In genomic region chr2:85893428-85894258, GRCh38 we compare ENCODE assay signal across 13 cellular contexts. TPM values are rescaled to one million over a fixed set of nuclear protein-coding genes. Genes with fewer than 3 reads are reported as not detected.
A peak's percentile ranks its signal among the peaks of the same experiment; 100 is the strongest.
DNase-seq lines count a peak whose midpoint lies in the region; ATAC-seq and TF ChIP-seq lines count a peak whose summit lies in the region.
"Had no signal": no experiment of that assay in that cellular context is flagged by ENCODE, and none has a peak within 500 bp of the region (broad histone marks: within the 10 kb centered on the region; RNA-seq: fewer than 3 reads in every experiment).

No MANE protein-coding gene starts in this region.

- peaks cover 18% of the 10 kb centered on the region for H3K9me3 Mint-ChIP-seq in mesothelial cell of epicardium

- H3K36me3 Mint-ChIP-seq in mesothelial cell of epicardium: peaks cover 7% of the 10 kb centered on the region

- no peak for ATAC-seq in HG02678 (IDR thresholded peaks at IDR 0.05; ENCODE audit: unreplicated experiment)
- ATAC-seq in HG02840 (IDR thresholded peaks at IDR 0.05; ENCODE audit: low FRiP score, unreplicated experiment): no peak

- H3K27me3 Mint-ChIP-seq in mesothelial cell of epicardium (ENCODE audit: low read depth): no peaks in the 10 kb centered on the region
- H3K27me3 Mint-ChIP-seq: activated CD4-positive, alpha-beta T cell treated with anti-CD3 and anti-CD28 coated beads, Interleukin-2, amount 10 ng/mL, durations not matched to agents 7 days and 5 days had no signal

- DNase-seq in AG08396 (ENCODE audit: low spot score): peak; percentile 43
- peak; percentile 97 for DNase-seq in LHCN-M2 (ENCODE audit: low read depth)
- peak in 2 of 61 donors; percentile 20 to 39 for DNase-seq in caudate nucleus (lab: John Stamatoyannopoulos, UW)
- no peak for DNase-seq in mesothelial cell of epicardium (ENCODE audit: low spot score in 2 of 2, unreplicated experiment in 2 of 2)
- DNase-seq in activated naive CD4-positive, alpha-beta T cell (lab: John Stamatoyannopoulos, UW): no peak
- no peak for DNase-seq in NK-92 treated with Interleukin-12 subunit alpha and Interleukin-12 subunit beta, amount 100 ng/mL, for 24 hours (lab: John Stamatoyannopoulos, UW)
- DNase-seq: activated CD4-positive, alpha-beta T cell treated with anti-CD3 and anti-CD28 coated beads, Interleukin-2, amount 10 ng/mL, durations not matched to agents 7 days and 5 days; Caco-2; Kasumi-1; stimulated activated naive CD4-positive, alpha-beta T cell treated with Interleukin-2 at 50 U/mL for 16 hours had no signal

- H3K4me3 Mint-ChIP-seq in mesothelial cell of epicardium: no peak overlapping the region
- H3K4me3 Mint-ChIP-seq: activated CD4-positive, alpha-beta T cell treated with anti-CD3 and anti-CD28 coated beads, Interleukin-2, amount 10 ng/mL, durations not matched to agents 7 days and 5 days had no signal

- TF ChIP-seq CTCF in mesothelial cell of epicardium (IDR thresholded peaks at IDR 0.05; ENCODE audit: unreplicated experiment): no peak

- H3K27ac ChIP-seq in caudate nucleus (ENCODE audit: low read depth, low read length): peak overlapping the region; percentile 66
- H3K27ac ChIP-seq: cardiac muscle cell had no signal

- H3K27ac Mint-ChIP-seq in mesothelial cell of epicardium: peak overlapping the region; percentile 77
- H3K27ac Mint-ChIP-seq: activated CD4-positive, alpha-beta T cell treated with anti-CD3 and anti-CD28 coated beads, Interleukin-2, amount 10 ng/mL, durations not matched to agents 7 days and 5 days had no signal

- H3K4me1 Mint-ChIP-seq in mesothelial cell of epicardium: peaks cover 34% of the 10 kb centered on the region

RNA-seq across cellular contexts. Expression of gene ST3GAL5, which starts 4.9 kb away (rescaled TPM):
- 34.4 and 55.0 TPM in 2 replicates for total RNA-seq in LHCN-M2 (2014; rRNA removed)
- polyA plus RNA-seq in LHCN-M2 (2012): 13.2 TPM
- total RNA-seq in mesothelial cell of epicardium: 23.2 to 28.6 TPM (median 25.8 TPM) in 3 replicates

Comparison
In these comparisons a context has a peak if more than half of its experiments do, and no peak if none do; other contexts are left out.
1. DNase-seq: peak in AG08396 (single experiment) and LHCN-M2 (single experiment); none in mesothelial cell of epicardium (0 of 2), activated naive CD4-positive, alpha-beta T cell (0 of 4) and NK-92 treated with Interleukin-12 subunit alpha and Interleukin-12 subunit beta, amount 100 ng/mL, for 24 hours (single experiment).